In the genomic region with DNA sequence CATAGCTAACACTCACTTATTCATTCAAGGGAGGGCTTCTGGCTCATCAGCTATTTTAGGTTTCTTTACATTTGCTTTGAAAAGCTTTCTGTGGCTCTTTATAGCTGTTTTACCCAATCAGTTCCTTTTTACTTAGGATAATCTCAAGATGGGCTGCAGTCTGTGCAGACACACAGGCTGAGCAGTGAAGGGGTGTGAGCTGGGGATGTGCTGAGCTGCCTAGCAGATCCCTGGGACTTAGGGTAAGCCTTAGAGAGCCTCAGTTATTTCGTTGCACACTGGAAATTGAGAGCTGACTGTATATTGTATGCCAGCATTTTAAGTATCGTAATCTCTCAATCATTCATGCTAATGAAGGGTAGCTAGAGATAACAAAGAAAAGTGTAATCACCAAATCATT, we compare ENCODE assay signal across 34 cellular contexts.
"Had no signal": no experiment of that assay in that cellular context is flagged by ENCODE, and none has a peak within 500 bp of the region (broad histone marks: within the 10 kb centered on the region; RNA-seq: fewer than 3 reads in every experiment).

No MANE protein-coding gene starts in this region.

- H3K27me3 Mint-ChIP-seq: activated CD4-positive, alpha-beta T cell treated with anti-CD3 and anti-CD28 coated beads for 36 hours; activated CD4-positive, alpha-beta T cell treated with anti-CD3 and anti-CD28 coated beads, Interleukin-2, amount 10 ng/mL, durations not matched to agents 7 days and 5 days; activated naive CD4-positive, alpha-beta T cell treated with anti-CD3 and anti-CD28 coated beads, Interleukin-2, amount 10 ng/mL, durations not matched to agents 7 days and 5 days; activated naive CD8-positive, alpha-beta T cell; activated naive CD8-positive, alpha-beta T cell treated with anti-CD3 and anti-CD28 coated beads, Interleukin-2, amount 50 U/mL, for 24 hours had no signal

- H3K27me3 ChIP-seq: SJCRH30 had no signal

- H3K4me3 ChIP-seq: SJCRH30, SK-N-MC had no signal

- H3K4me3 Mint-ChIP-seq: activated CD4-positive, alpha-beta T cell treated with anti-CD3 and anti-CD28 coated beads for 36 hours; activated CD4-positive, alpha-beta T cell treated with anti-CD3 and anti-CD28 coated beads, Interleukin-2, amount 10 ng/mL, durations not matched to agents 7 days and 5 days; activated CD8-positive, alpha-beta T cell treated with anti-CD3 and anti-CD28 coated beads, Interleukin-2, amount 10 ng/mL, durations not matched to agents 7 days and 5 days; activated naive CD4-positive, alpha-beta T cell treated with anti-CD3 and anti-CD28 coated beads, Interleukin-2, amount 10 ng/mL, durations not matched to agents 7 days and 5 days; activated naive CD8-positive, alpha-beta T cell; activated naive CD8-positive, alpha-beta T cell treated with anti-CD3 and anti-CD28 coated beads, Interleukin-2, amount 50 U/mL, for 24 hours; brain had no signal

- ATAC-seq: activated CD4-positive, alpha-beta T cell treated with anti-CD3 and anti-CD28 coated beads for 36 hours; activated CD4-positive, CD25-positive, alpha-beta regulatory T cell treated with anti-CD3 and anti-CD28 coated beads, Interleukin-2, amount 50 U/mL, for 24 hours; activated CD8-positive, alpha-beta T cell treated with anti-CD3 and anti-CD28 coated beads, Interleukin-2, amount 10 ng/mL, durations not matched to agents 7 days and 5 days; activated naive CD8-positive, alpha-beta T cell treated with anti-CD3 and anti-CD28 coated beads, Interleukin-2, amount 50 U/mL, for 24 hours; Panc1 had no signal

- H3K27ac ChIP-seq: SJCRH30, SK-N-MC had no signal

- H3K9me3 Mint-ChIP-seq: activated CD4-positive, alpha-beta T cell treated with anti-CD3 and anti-CD28 coated beads, Interleukin-2, amount 10 ng/mL, durations not matched to agents 7 days and 5 days; activated naive CD4-positive, alpha-beta T cell treated with anti-CD3 and anti-CD28 coated beads, Interleukin-2, amount 10 ng/mL, durations not matched to agents 7 days and 5 days; activated naive CD8-positive, alpha-beta T cell treated with anti-CD3 and anti-CD28 coated beads, Interleukin-2, amount 50 U/mL, for 24 hours; brain had no signal

- H3K36me3 ChIP-seq: SJCRH30 had no signal

- H3K4me1 ChIP-seq: SJCRH30 had no signal

- H3K36me3 Mint-ChIP-seq: activated naive CD8-positive, alpha-beta T cell had no signal

- H3K9me3 ChIP-seq: SJCRH30 had no signal

- H3K27ac Mint-ChIP-seq: activated CD4-positive, alpha-beta T cell treated with anti-CD3 and anti-CD28 coated beads for 36 hours; activated CD4-positive, alpha-beta T cell treated with anti-CD3 and anti-CD28 coated beads, Interleukin-2, amount 10 ng/mL, durations not matched to agents 7 days and 5 days; activated CD8-positive, alpha-beta T cell treated with anti-CD3 and anti-CD28 coated beads, Interleukin-2, amount 10 ng/mL, durations not matched to agents 7 days and 5 days; activated naive CD4-positive, alpha-beta T cell treated with anti-CD3 and anti-CD28 coated beads, Interleukin-2, amount 10 ng/mL, durations not matched to agents 7 days and 5 days; activated naive CD8-positive, alpha-beta T cell; activated naive CD8-positive, alpha-beta T cell treated with anti-CD3 and anti-CD28 coated beads, Interleukin-2, amount 50 U/mL, for 24 hours had no signal

- DNase-seq: activated CD4-positive, alpha-beta T cell treated with anti-CD3 and anti-CD28 coated beads for 36 hours; activated CD4-positive, alpha-beta T cell treated with anti-CD3 and anti-CD28 coated beads, Interleukin-2, amount 10 ng/mL, durations not matched to agents 7 days and 5 days; activated CD4-positive, alpha-beta T cell treated with anti-CD3 and anti-CD28 coated beads, Interleukin-2, amount 50 U/mL, for 48 hours; activated CD8-positive, alpha-beta memory T cell treated with anti-CD3 and anti-CD28 coated beads, Interleukin-2, amount 50 U/mL, for 4 hours; activated CD8-positive, alpha-beta T cell treated with anti-CD3 and anti-CD28 coated beads, Interleukin-2, amount 10 ng/mL, durations not matched to agents 7 days and 5 days; activated effector memory CD4-positive, alpha-beta T cell treated with Interleukin-2 at 50 U/mL for 16 hours; activated naive CD4-positive, alpha-beta T cell treated with anti-CD3 and anti-CD28 coated beads, Interleukin-2, amount 10 ng/mL, durations not matched to agents 7 days and 5 days; activated naive CD8-positive, alpha-beta T cell treated with anti-CD3 and anti-CD28 coated beads, Interleukin-2, amount 50 U/mL, for 24 hours; activated T-cell treated with anti-CD3 and anti-CD28 coated beads, Interleukin-2, amount 50 U/mL, for 48 hours; anterior cingulate cortex; central memory CD4-positive, alpha-beta T cell; KG1; MM.1S; MV-4-11; NCI-H1092; NCI-H1417; NCI-H146; NCI-H187; NCI-H2029 treated with DMSO at 0.1 percent for 48 hours; NCI-H2107; NCI-H2171; NCI-H2227 treated with DMSO at 0.1 percent for 48 hours; NCI-H446; NCI-H510A treated with DMSO at 0.1 percent for 48 hours; NCI-H526 treated with DMSO at 0.1 percent for 48 hours; NCI-H774; SHP77; SJCRH30; T1000 had no signal

- H3K4me1 Mint-ChIP-seq: activated CD4-positive, alpha-beta T cell treated with anti-CD3 and anti-CD28 coated beads, Interleukin-2, amount 10 ng/mL, durations not matched to agents 7 days and 5 days had no signal
